In genomic region chr17:19016297-19016696, GRCh38 we compare ENCODE assay signal across 19 cellular contexts. TPM values are rescaled to one million over a fixed set of nuclear protein-coding genes. Genes with fewer than 3 reads are reported as not detected.
"Had no signal": no experiment of that assay in that cellular context is flagged by ENCODE, and none has a peak within 500 bp of the region (broad histone marks: within the 10 kb centered on the region; RNA-seq: fewer than 3 reads in every experiment).

No MANE protein-coding gene starts in this region.

- H3K4me3 ChIP-seq: ovary, smooth muscle cell had no signal

- H3K9ac ChIP-seq: SK-N-SH had no signal

- H3K36me3 ChIP-seq: ovary had no signal

- ATAC-seq: activated CD4-positive, alpha-beta T cell treated with anti-CD3 and anti-CD28 coated beads for 36 hours; activated naive CD8-positive, alpha-beta T cell treated with anti-CD3 and anti-CD28 coated beads, Interleukin-2, amount 50 U/mL, for 24 hours; naive thymus-derived CD8-positive, alpha-beta T cell; sciatic nerve; T-cell; WTC11 had no signal

- H3K9me3 ChIP-seq: ovary, SK-N-SH had no signal

- H3K27ac ChIP-seq: ovary had no signal

- DNase-seq: activated CD4-positive, alpha-beta T cell treated with anti-CD3 and anti-CD28 coated beads for 36 hours; activated CD4-positive, alpha-beta T cell treated with anti-CD3 and anti-CD28 coated beads, Interleukin-2, amount 50 U/mL, for 48 hours; activated naive CD4-positive, alpha-beta T cell treated with anti-CD3 and anti-CD28 coated beads for 36 hours; activated naive CD8-positive, alpha-beta T cell treated with anti-CD3 and anti-CD28 coated beads, Interleukin-2, amount 50 U/mL, for 24 hours; anterior cingulate cortex; dermis blood vessel endothelial cell; effector memory CD4-positive, alpha-beta T cell; head of caudate nucleus; kidney glomerular epithelial cell; mesendoderm; SK-N-SH; stimulated activated CD4-positive, alpha-beta T cell treated with anti-CD3 and anti-CD28 coated beads, Interleukin-4, amount 100 ng/mL, for 1 hour; T-cell had no signal

- H3K27me3 ChIP-seq: ovary had no signal

- H3K4me2 ChIP-seq: SK-N-SH, smooth muscle cell had no signal

RNA-seq across cellular contexts. Expression of gene GRAP, which starts 30.5 kb away (rescaled TPM):
- total RNA-seq: fibroblast of lung, smooth muscle cell had no signal
